Comparison of ENCODE assay signal across 13 cellular contexts in genomic region chr9:89675403-89675771, GRCh38.
A peak's percentile ranks its signal among the peaks of the same experiment; 100 is the strongest.
DNase-seq lines count a peak whose midpoint lies in the region; ATAC-seq and TF ChIP-seq lines count a peak whose summit lies in the region.
"Had no signal": no experiment of that assay in that cellular context is flagged by ENCODE, and none has a peak within 500 bp of the region (broad histone marks: within the 10 kb centered on the region; RNA-seq: fewer than 3 reads in every experiment).

No MANE protein-coding gene starts in this region.

- H2BK15ac ChIP-seq in mesendoderm (replicated peaks; ENCODE audit: low read depth): no peak overlapping the region

- peak overlapping the region; percentile 27 for H3K9ac ChIP-seq in mesendoderm (ENCODE audit: low read length)

- H3K9me3 Mint-ChIP-seq in stimulated activated effector memory CD8-positive, alpha-beta T cell treated with anti-CD3 and anti-CD28 coated beads, Interleukin-12 subunit alpha, Interleukin-12 subunit beta, amount 100 ng/mL, for 72 hours: peaks cover 3% of the 10 kb centered on the region
- H3K9me3 Mint-ChIP-seq in activated CD4-positive, alpha-beta T cell treated with anti-CD3 and anti-CD28 coated beads, Interleukin-2, amount 10 ng/mL, durations not matched to agents 24 days and 14 days: peaks cover 9% of the 10 kb centered on the region
- H3K9me3 Mint-ChIP-seq in naive thymus-derived CD8-positive, alpha-beta T cell: peaks cover 0 to 10% (median 0%) of the 10 kb centered on the region in 9 donors

- H2AK5ac ChIP-seq in mesendoderm (ENCODE audit: low read length): no peak overlapping the region

- H3K27me3 ChIP-seq in mesendoderm (ENCODE audit: insufficient read depth, low read length, poor library complexity): no peaks in the 10 kb centered on the region
- H3K27me3 ChIP-seq in stomach: no peaks in the 10 kb centered on the region

- peak overlapping the region; percentile 62 for H3K56ac ChIP-seq in mesendoderm (ENCODE audit: low read length)

- no CpG with 5 or more reads among the region's 8 CpGs for WGBS in mesendoderm (ENCODE audit: extremely low coverage, insufficient coverage, low lambda C conversion rate)
- whole genome bisulfite sequencing in stomach, 5 donors: 48 to 70% (median 53%) methylated on average over 7 to 8 of the region's 8 CpGs

- intact Hi-C loops in stomach (cut with DNase I; ENCODE audit: low total_unique reads): no loop called here
- intact Hi-C loops in activated CD4-positive, alpha-beta T cell treated with anti-CD3 and anti-CD28 coated beads, Interleukin-2, amount 10 ng/mL, durations not matched to agents 24 days and 14 days (cut with micrococcal nuclease): no loop called here

- no peak overlapping the region for H2BK5ac ChIP-seq in mesendoderm (ENCODE audit: low read length)

- H3K36me3 ChIP-seq in mesendoderm (ENCODE audit: control insufficient read depth, insufficient read depth, low read length) (no peaks in the 10 kb centered on the region), stomach (no peaks in the 10 kb centered on the region)

- no peak overlapping the region for H3K4me2 ChIP-seq in mesendoderm (ENCODE audit: low read length)

- peaks cover 13% of the 10 kb centered on the region for H3K4me1 ChIP-seq in mesendoderm (ENCODE audit: control insufficient read depth, low read depth, low read length)
- peaks cover 39 to 52% (median 47%) of the 10 kb centered on the region in 4 donors for H3K4me1 ChIP-seq in stomach

- H3K27ac Mint-ChIP-seq in stimulated activated effector memory CD8-positive, alpha-beta T cell treated with anti-CD3 and anti-CD28 coated beads, Interleukin-12 subunit alpha, Interleukin-12 subunit beta, amount 100 ng/mL, for 72 hours: no peak overlapping the region
- H3K27ac Mint-ChIP-seq in activated CD4-positive, alpha-beta T cell treated with anti-CD3 and anti-CD28 coated beads, Interleukin-2, amount 10 ng/mL, durations not matched to agents 24 days and 14 days: no peak overlapping the region
- H3K27ac Mint-ChIP-seq in naive thymus-derived CD8-positive, alpha-beta T cell: no peak overlapping the region
- H3K27ac Mint-ChIP-seq: activated T-helper 17 cell treated with anti-CD3 and anti-CD28 coated beads, Interleukin-2, amount 50 U/mL, for 72 hours had no signal

- H3K79me1 ChIP-seq in mesendoderm (ENCODE audit: low read length): no peaks in the 10 kb centered on the region

- H3K27ac ChIP-seq in mesendoderm (ENCODE audit: low read depth, low read length) (no peak overlapping the region), stomach (peak overlapping the region in 4 of 5 donors; percentile 2 to 67 (median 18))

- H3K36me3 Mint-ChIP-seq in stimulated activated effector memory CD8-positive, alpha-beta T cell treated with anti-CD3 and anti-CD28 coated beads, Interleukin-12 subunit alpha, Interleukin-12 subunit beta, amount 100 ng/mL, for 72 hours: peaks cover 7% of the 10 kb centered on the region
- H3K36me3 Mint-ChIP-seq in activated CD4-positive, alpha-beta T cell treated with anti-CD3 and anti-CD28 coated beads, Interleukin-2, amount 10 ng/mL, durations not matched to agents 24 days and 14 days (ENCODE audit: low read depth): peaks cover 5% of the 10 kb centered on the region
- H3K36me3 Mint-ChIP-seq in naive thymus-derived CD8-positive, alpha-beta T cell: no peaks in the 10 kb centered on the region

- no peak overlapping the region for H4K5ac ChIP-seq in mesendoderm (ENCODE audit: low read length)

- H3K4me1 Mint-ChIP-seq in stimulated activated effector memory CD8-positive, alpha-beta T cell treated with anti-CD3 and anti-CD28 coated beads, Interleukin-12 subunit alpha, Interleukin-12 subunit beta, amount 100 ng/mL, for 72 hours: no peaks in the 10 kb centered on the region
- H3K4me1 Mint-ChIP-seq in activated CD4-positive, alpha-beta T cell treated with anti-CD3 and anti-CD28 coated beads, Interleukin-2, amount 10 ng/mL, durations not matched to agents 24 days and 14 days: peaks cover 14% of the 10 kb centered on the region
- H3K4me1 Mint-ChIP-seq in naive thymus-derived CD8-positive, alpha-beta T cell: peaks cover 1 to 6% (median 2%) of the 10 kb centered on the region in 4 donors

- H3K4ac ChIP-seq in mesendoderm (ENCODE audit: low read depth, low read length): no peak overlapping the region

- no peak for TF ChIP-seq CTCF in stomach (IDR thresholded peaks at IDR 0.05)

- POLR2A ChIA-PET in naive thymus-derived CD8-positive, alpha-beta T cell (lab: Charles Lee): no interaction called here

- no peak overlapping the region for H3K23ac ChIP-seq in mesendoderm (ENCODE audit: low read length)

- H4K8ac ChIP-seq in mesendoderm (ENCODE audit: low read depth, low read length): no peak overlapping the region

- H3K18ac ChIP-seq in mesendoderm (ENCODE audit: low read length): no peak overlapping the region

- ATAC-seq in esophagus mucosa: peak; percentile 51
- ATAC-seq in stimulated activated effector memory CD8-positive, alpha-beta T cell treated with anti-CD3 and anti-CD28 coated beads, Interleukin-12 subunit alpha, Interleukin-12 subunit beta, amount 100 ng/mL, for 72 hours: no peak
- ATAC-seq in naive thymus-derived CD8-positive, alpha-beta T cell: no peak
- ATAC-seq: activated T-helper 17 cell treated with anti-CD3 and anti-CD28 coated beads, Interleukin-2, amount 50 U/mL, for 72 hours; stimulated activated naive CD8-positive, alpha-beta T cell treated with anti-CD3 and anti-CD28 coated beads, Interleukin-15, Interleukin-2, amounts not matched to agents 100 U/mL and 50 U/mL, for 24 hours had no signal

- no peaks in the 10 kb centered on the region for H3K79me2 ChIP-seq in mesendoderm (ENCODE audit: control insufficient read depth, insufficient read depth, low read length)

- H3K4me3 Mint-ChIP-seq in stimulated activated effector memory CD8-positive, alpha-beta T cell treated with anti-CD3 and anti-CD28 coated beads, Interleukin-12 subunit alpha, Interleukin-12 subunit beta, amount 100 ng/mL, for 72 hours: no peak overlapping the region
- no peak overlapping the region for H3K4me3 Mint-ChIP-seq in activated CD4-positive, alpha-beta T cell treated with anti-CD3 and anti-CD28 coated beads, Interleukin-2, amount 10 ng/mL, durations not matched to agents 24 days and 14 days
- H3K4me3 Mint-ChIP-seq in naive thymus-derived CD8-positive, alpha-beta T cell: no peak overlapping the region
- H3K4me3 Mint-ChIP-seq: activated T-helper 17 cell treated with anti-CD3 and anti-CD28 coated beads, Interleukin-2, amount 50 U/mL, for 72 hours had no signal

- peaks cover 6% of the 10 kb centered on the region for H3K27me3 Mint-ChIP-seq in activated CD4-positive, alpha-beta T cell treated with anti-CD3 and anti-CD28 coated beads, Interleukin-2, amount 10 ng/mL, durations not matched to agents 24 days and 14 days
- no peaks in the 10 kb centered on the region for H3K27me3 Mint-ChIP-seq in naive thymus-derived CD8-positive, alpha-beta T cell
- H3K27me3 Mint-ChIP-seq: activated T-helper 17 cell treated with anti-CD3 and anti-CD28 coated beads, Interleukin-2, amount 50 U/mL, for 72 hours had no signal

- H3K9me3 ChIP-seq in stomach: no peaks in the 10 kb centered on the region

- no peak overlapping the region for H2BK120ac ChIP-seq in mesendoderm (ENCODE audit: low read depth, low read length)

- TF ChIP-seq POLR2A in stomach (IDR thresholded peaks at IDR 0.05): no peak

- H3K4me3 ChIP-seq in mesendoderm (ENCODE audit: low read length): no peak overlapping the region
- no peak overlapping the region for H3K4me3 ChIP-seq in stomach

- DNase-seq in SHP77 treated with DMSO at 0.1 percent for 48 hours (lab: John Stamatoyannopoulos, UW) (peak; percentile 68), mesendoderm (no peak), stomach (no peak)
- DNase-seq in stimulated activated effector memory CD8-positive, alpha-beta T cell treated with anti-CD3 and anti-CD28 coated beads, Interleukin-12 subunit alpha, Interleukin-12 subunit beta, amount 100 ng/mL, for 72 hours (ENCODE audit: low spot score in 2 of 2): no peak
- DNase-seq in activated CD4-positive, alpha-beta T cell treated with anti-CD3 and anti-CD28 coated beads, Interleukin-2, amount 10 ng/mL, durations not matched to agents 24 days and 14 days: no peak
- DNase-seq in naive thymus-derived CD8-positive, alpha-beta T cell: no peak
- DNase-seq: activated CD4-positive, alpha-beta T cell treated with anti-CD3 and anti-CD28 coated beads for 48 hours; EL; OCI-M1; stimulated activated naive CD8-positive, alpha-beta T cell treated with anti-CD3 and anti-CD28 coated beads, Interleukin-15, Interleukin-2, amounts not matched to agents 100 U/mL and 50 U/mL, for 24 hours; T-helper 1 cell had no signal

- TF ChIP-seq EP300 in stomach (IDR thresholded peaks at IDR 0.05): no peak
